ENCODE assay signal across 10 cellular contexts in genomic region chr5:122182491-122182921, GRCh38. TPM values are rescaled to one million over a fixed set of nuclear protein-coding genes. Genes with fewer than 3 reads are reported as not detected.
DNase-seq lines count a peak whose midpoint lies in the region; ATAC-seq and TF ChIP-seq lines count a peak whose summit lies in the region.
"Had no signal": no experiment of that assay in that cellular context is flagged by ENCODE, and none has a peak within 500 bp of the region (broad histone marks: within the 10 kb centered on the region; RNA-seq: fewer than 3 reads in every experiment).

No MANE protein-coding gene starts in this region.

- H3K36me3 ChIP-seq in MG63 (no peaks in the 10 kb centered on the region), thyroid gland (no peaks in the 10 kb centered on the region)
- H3K36me3 ChIP-seq: neutrophil had no signal

- H3K4me1 Mint-ChIP-seq in brain: peaks cover 43% of the 10 kb centered on the region

- no peaks in the 10 kb centered on the region for H3K9me3 ChIP-seq in MG63
- no peaks in the 10 kb centered on the region for H3K9me3 ChIP-seq in thyroid gland
- H3K9me3 ChIP-seq: neutrophil had no signal

- H3K27me3 ChIP-seq in MG63: no peaks in the 10 kb centered on the region
- no peaks in the 10 kb centered on the region for H3K27me3 ChIP-seq in thyroid gland
- H3K27me3 ChIP-seq: neutrophil had no signal

- peaks cover 4 to 20% (median 7%) of the 10 kb centered on the region in 5 experiments for H3K9me3 Mint-ChIP-seq in brain

- H3K27me3 Mint-ChIP-seq in brain: peaks cover 6% of the 10 kb centered on the region

- 14 to 18% methylated on average over 7 of the region's 7 CpGs for WGBS in thyroid gland, 2 donors

- peak overlapping the region in 4 of 5 experiments; percentile 62 to 78 (median 66) for H3K4me3 Mint-ChIP-seq in brain

- H3K4me1 ChIP-seq in thyroid gland: peaks cover 24 to 33% of the 10 kb centered on the region in 2 donors

- no peak for TF ChIP-seq CTCF in brain (conservative IDR thresholded peaks at IDR 0.05)
- TF ChIP-seq CTCF in thyroid gland (IDR thresholded peaks at IDR 0.05): no peak

- TF ChIP-seq POLR2A in thyroid gland (IDR thresholded peaks at IDR 0.05): no peak

- no peak for ATAC-seq in GM21381 (IDR thresholded peaks at IDR 0.05; ENCODE audit: unreplicated experiment)

- H3K4me3 ChIP-seq in MG63 (peak overlapping the region; percentile 7), thyroid gland (replicated peaks in 1 of 3) (no peak overlapping the region)

- peaks cover 10% of the 10 kb centered on the region for H3K36me3 Mint-ChIP-seq in brain

- H3K27ac ChIP-seq in thyroid gland: peak overlapping the region; percentile 62 to 79 (median 62)
- H3K27ac ChIP-seq: neutrophil had no signal

- intact Hi-C loops in thyroid gland (cut with DNase I): no loop called here

- peak; percentile 89 for DNase-seq in MG63
- peak; percentile 13 for DNase-seq in kidney glomerular epithelial cell (lab: John Stamatoyannopoulos, UW)
- peak; percentile 82 to 86 for DNase-seq in thyroid gland
- DNase-seq in T-helper 1 cell: no peak
- DNase-seq in SHP77 (lab: John Stamatoyannopoulos, UW): no peak
- DNase-seq in activated CD4-positive, CD25-positive, alpha-beta regulatory T cell (lab: John Stamatoyannopoulos, UW): no peak
- DNase-seq: activated naive CD4-positive, alpha-beta T cell treated with Interleukin-2 at 50 U/mL for 16 hours had no signal

- peak overlapping the region; percentile 54 to 93 (median 85) for H3K27ac Mint-ChIP-seq in brain

RNA-seq across cellular contexts. Expression of gene ZNF474, which starts 53.2 kb away (rescaled TPM):
- 0.10 and 0.20 TPM in 2 replicates for total RNA-seq in MG63 (2014; rRNA removed; shearing (Covaris generic); ENCODE audit: low replicate concordance)
- polyA plus RNA-seq in brain (ENCODE audit: insufficient read depth, low read depth, low replicate concordance): not detected
- total RNA-seq in thyroid gland: 1 to 10 TPM in 1 of 4 donors, under 1 TPM in 2, not detected in 1; 0.33 to 1.5 (median 0.54) TPM

Comparison
In these comparisons a context has a peak if more than half of its experiments do, and no peak if none do; other contexts are left out.
1. DNase-seq: peak in MG63 (single experiment), kidney glomerular epithelial cell (single experiment) and thyroid gland (2 of 2); none in T-helper 1 cell (0 of 5), SHP77 (0 of 2) and activated CD4-positive, CD25-positive, alpha-beta regulatory T cell (0 of 4).